15 cellular contexts compared by ENCODE assay signal in the genomic region with DNA sequence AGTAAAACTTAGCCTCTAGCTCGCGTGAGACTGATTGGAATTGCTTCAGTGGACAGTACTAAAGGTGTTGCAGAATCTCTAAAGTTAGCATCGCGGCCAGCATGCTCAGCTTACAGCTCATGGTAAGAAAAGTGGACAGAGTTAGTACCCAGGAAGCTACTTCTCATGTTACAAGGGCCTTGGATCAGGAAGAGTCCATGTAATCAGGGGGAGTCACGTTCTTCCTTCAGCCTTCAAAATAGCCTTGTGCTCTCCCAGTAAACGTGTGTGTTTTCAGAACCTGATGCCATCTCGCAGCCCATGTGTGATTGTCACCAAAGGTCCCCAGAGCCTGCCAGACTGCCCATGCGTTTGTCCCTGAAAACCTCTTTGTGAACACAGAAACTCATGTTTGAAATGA.
DNase-seq lines count a peak whose midpoint lies in the region; FAIRE-seq and TF ChIP-seq lines count a peak whose summit lies in the region.
"Had no signal": no experiment of that assay in that cellular context is flagged by ENCODE, and none has a peak within 500 bp of the region (broad histone marks: within the 10 kb centered on the region; RNA-seq: fewer than 3 reads in every experiment).

No MANE protein-coding gene starts in this region.

- in situ Hi-C loops in astrocyte of the spinal cord (cut with HindIII; ENCODE audit: low sequenced_read_pairs) = no loop called here
- in situ Hi-C loops in KBM-7 (cut with MboI; ENCODE audit: low pct_unique_long_range_greater_than_20kb, low sequenced_read_pairs) = no loop called here

- TF ChIP-seq CTCF in astrocyte of the spinal cord (IDR thresholded peaks at IDR 0.05; ENCODE audit: low read depth, low read length) = no peak

- DNase-seq in HTR-8/SVneo (ENCODE audit: insufficient read length, low spot score) (peak; percentile 27), astrocyte of the spinal cord (ENCODE audit: low read depth, low spot score) (peak; percentile 61), iris pigment epithelial cell (ENCODE audit: low read depth) (peak; percentile 95), skeletal muscle cell (ENCODE audit: low read depth) (peak; percentile 44), frontal cortex (ENCODE audit: low spot score in 2 of 2) (no peak), NCI-H526 (lab: John Stamatoyannopoulos, UW) (no peak), KBM-7 (no peak)
- DNase-seq: activated CD8-positive, alpha-beta T cell treated with anti-CD3 and anti-CD28 coated beads for 36 hours; anterior cingulate cortex; midbrain; NCI-H524; OCI-M1; stimulated activated naive CD8-positive, alpha-beta T cell treated with anti-CD3 and anti-CD28 coated beads, Interleukin-15, Interleukin-2, amounts not matched to agents 100 U/mL and 50 U/mL, for 24 hours had no signal

- H3K4me3 ChIP-seq in astrocyte of the spinal cord (ENCODE audit: low read depth, low read length) (no peak overlapping the region), skeletal muscle cell (ENCODE audit: low read depth, low read length) (no peak overlapping the region)
- H3K4me3 ChIP-seq: BLaER1, SK-N-MC had no signal

- FAIRE-seq in HTR-8/SVneo (lab: Jason Lieb, UNC) = no peak
- FAIRE-seq in frontal cortex (lab: Jason Lieb, UNC) = no peak

Comparison
In these comparisons a context has a peak if more than half of its experiments do, and no peak if none do; other contexts are left out.
1. DNase-seq: peak in HTR-8/SVneo (single experiment), astrocyte of the spinal cord (single experiment), iris pigment epithelial cell (single experiment) and skeletal muscle cell (single experiment); none in frontal cortex (0 of 2), NCI-H526 (0 of 2) and KBM-7 (single experiment).